In the genomic region with DNA sequence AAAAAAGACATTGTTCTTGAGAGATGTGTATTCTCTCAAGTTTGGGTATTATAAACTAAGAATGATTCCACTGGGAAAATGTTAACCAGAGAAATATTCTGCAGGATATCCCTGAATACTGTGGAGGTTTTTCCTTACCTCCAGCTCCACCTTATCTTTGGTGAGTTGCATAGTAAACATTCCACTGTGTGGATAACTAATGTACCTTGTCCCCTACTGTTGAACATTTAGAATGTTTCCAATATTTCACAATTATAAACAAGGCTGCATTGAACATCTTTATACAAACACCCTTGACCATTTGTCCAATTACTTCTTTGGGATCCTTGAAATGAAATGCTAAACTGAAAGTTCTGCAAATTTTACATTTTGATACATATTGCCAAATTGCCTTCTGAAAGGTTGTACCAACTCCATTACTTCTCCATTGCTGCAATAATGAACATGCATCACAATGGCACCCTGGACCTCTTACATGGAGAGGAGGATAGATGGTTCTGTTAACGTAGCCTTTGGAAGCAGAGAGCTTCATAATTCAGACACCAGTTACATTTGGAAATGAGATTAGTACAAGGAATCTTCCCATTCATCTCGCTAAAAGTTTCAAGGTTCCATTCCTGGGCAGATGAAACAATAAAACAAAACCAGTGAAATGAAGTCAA, we compare ENCODE assay signal across 31 cellular contexts.
"Had no signal": no experiment of that assay in that cellular context is flagged by ENCODE, and none has a peak within 500 bp of the region (broad histone marks: within the 10 kb centered on the region; RNA-seq: fewer than 3 reads in every experiment).

No MANE protein-coding gene starts in this region.

- H3K4me3 Mint-ChIP-seq: naive thymus-derived CD8-positive, alpha-beta T cell; nephron; neural progenitor cell; stimulated activated memory B cell treated with anti-CD40 and anti-IgM and Interleukin-4, amounts not matched to agents 10 μg/mL and 1 μg/mL and 100 μg/mL, for 72 hours; stimulated activated naive CD8-positive, alpha-beta T cell treated with anti-CD3 and anti-CD28 coated beads, Interleukin-15, amount 100 ng/mL, for 72 hours; type B pancreatic cell had no signal

- H3K9me3 ChIP-seq: ovary, psoas muscle, suprapubic skin, testis, tibial artery, transverse colon, upper lobe of right lung, uterus had no signal

- H3K36me3 ChIP-seq: neural progenitor cell, ovary, spleen, suprapubic skin, tibial artery, transverse colon, upper lobe of right lung, uterus had no signal

- H3K27ac ChIP-seq: neural progenitor cell, ovary, parathyroid adenoma, psoas muscle, skin epidermis, spleen, suprapubic skin, testis, tibial artery, transverse colon, upper lobe of right lung, uterus had no signal

- H3K27me3 ChIP-seq: ovary, testis had no signal

- H3K4me1 Mint-ChIP-seq: naive thymus-derived CD8-positive, alpha-beta T cell; nephron; neural progenitor cell; stimulated activated memory B cell treated with anti-CD40 and anti-IgM and Interleukin-4, amounts not matched to agents 10 μg/mL and 1 μg/mL and 100 μg/mL, for 72 hours; stimulated activated naive CD8-positive, alpha-beta T cell treated with anti-CD3 and anti-CD28 coated beads, Interleukin-15, amount 100 ng/mL, for 72 hours had no signal

- H3K4me1 ChIP-seq: neural progenitor cell, parathyroid adenoma, psoas muscle, spleen, suprapubic skin, testis, tibial artery, transverse colon, upper lobe of right lung, uterus had no signal

- H3K36me3 Mint-ChIP-seq: neural progenitor cell; stimulated activated memory B cell treated with anti-CD40 and anti-IgM and Interleukin-4, amounts not matched to agents 10 μg/mL and 1 μg/mL and 100 μg/mL, for 72 hours; type B pancreatic cell had no signal

- H3K9me3 Mint-ChIP-seq: stimulated activated memory B cell treated with anti-CD40 and anti-IgM and Interleukin-4, amounts not matched to agents 10 μg/mL and 1 μg/mL and 100 μg/mL, for 72 hours; stimulated activated naive CD8-positive, alpha-beta T cell treated with anti-CD3 and anti-CD28 coated beads, Interleukin-15, amount 100 ng/mL, for 72 hours; type B pancreatic cell had no signal

- H3K27ac Mint-ChIP-seq: naive thymus-derived CD8-positive, alpha-beta T cell; nephron; neural progenitor cell; progenitor cell of endocrine pancreas; stimulated activated memory B cell treated with anti-CD40 and anti-IgM and Interleukin-4, amounts not matched to agents 10 μg/mL and 1 μg/mL and 100 μg/mL, for 72 hours; stimulated activated naive CD8-positive, alpha-beta T cell treated with anti-CD3 and anti-CD28 coated beads, Interleukin-15, amount 100 ng/mL, for 72 hours; type B pancreatic cell had no signal

- H3K4me3 ChIP-seq: neural progenitor cell, ovary, psoas muscle, skin epidermis, smooth muscle cell, spleen, suprapubic skin, testis, tibial artery, transverse colon, upper lobe of right lung, uterus had no signal

- H3K9ac ChIP-seq: neural progenitor cell, parathyroid adenoma had no signal

- ATAC-seq: naive thymus-derived CD8-positive, alpha-beta T cell; psoas muscle; right cardiac atrium; sciatic nerve; stimulated activated memory B cell treated with anti-CD40 and anti-IgM and Interleukin-4, amounts not matched to agents 10 μg/mL and 1 μg/mL and 100 μg/mL, for 72 hours; stimulated activated naive CD8-positive, alpha-beta T cell treated with anti-CD3 and anti-CD28 coated beads, Interleukin-15, amount 100 ng/mL, for 72 hours; stimulated activated naive CD8-positive, alpha-beta T cell treated with anti-CD3 and anti-CD28 coated beads, Interleukin-15, Interleukin-2, amounts not matched to agents 100 U/mL and 50 U/mL, for 24 hours; upper lobe of right lung had no signal

- DNase-seq: naive thymus-derived CD8-positive, alpha-beta T cell; occipital lobe; ovary; posterior cingulate gyrus; psoas muscle; right cardiac atrium; spleen; stimulated activated CD4-positive, alpha-beta T cell treated with anti-CD3 and anti-CD28 coated beads, Interleukin-12 subunit alpha, Interleukin-12 subunit beta, amount 100 ng/mL, for 4 hours; stimulated activated CD4-positive, alpha-beta T cell treated with anti-CD3 and anti-CD28 coated beads, Interleukin-1b, Interleukin-23, amount 100 ng/mL, for 48 hours; stimulated activated CD4-positive, alpha-beta T cell treated with anti-CD3 and anti-CD28 coated beads, Interleukin-4, amount 100 ng/mL, for 1 hour; stimulated activated CD4-positive, alpha-beta T cell treated with anti-CD3 and anti-CD28 coated beads, Interleukin-4, amount 100 ng/mL, for 4 hours; stimulated activated CD8-positive, alpha-beta memory T cell treated with anti-CD3 and anti-CD28 coated beads, Interleukin-4, amount 100 ng/mL, for 48 hours; stimulated activated naive CD4-positive, alpha-beta T cell; stimulated activated naive CD8-positive, alpha-beta T cell treated with anti-CD3 and anti-CD28 coated beads, Interleukin-15, amount 100 ng/mL, for 72 hours; stimulated activated naive CD8-positive, alpha-beta T cell treated with anti-CD3 and anti-CD28 coated beads, Interleukin-15, Interleukin-2, amounts not matched to agents 100 U/mL and 50 U/mL, for 24 hours; substantia nigra; testis; tibial artery; transverse colon; upper lobe of right lung; uterus had no signal
